1 cellular context compared by ENCODE assay signal in genomic region chr6:3871511-3871910, GRCh38.
TF ChIP-seq lines count a peak whose summit lies in the region.

No MANE protein-coding gene starts in this region.

TF ChIP-seq in HepG2, 621 proteins besides CTCF, POLR2A, EP300 and RAD21 (continued from another document and continues in another):
- 0 out of 2 replicates have a peak, but pooled peaks have one; percentile 25 for TF ChIP-seq HNF1A (IDR thresholded peaks at IDR 0.05; ENCODE audit: low read depth)
- no peak for TF ChIP-seq HNF1A (CRISPR knock-in tag; IDR thresholded peaks at IDR 0.05; ENCODE audit: borderline replicate concordance)
- TF ChIP-seq ZNF564 (CRISPR knock-in tag; IDR thresholded peaks at IDR 0.05) = no peak
- TF ChIP-seq REST (IDR thresholded peaks at IDR 0.05; ENCODE audit: borderline replicate concordance in 1 of 2, low read depth in 1 of 2, low read length in 2 of 2) = no peak
- TF ChIP-seq ZNF75D (CRISPR knock-in tag; IDR thresholded peaks at IDR 0.05; ENCODE audit: borderline replicate concordance) = no peak
- TF ChIP-seq CREB1 (IDR thresholded peaks at IDR 0.05) = no peak
- no peak for TF ChIP-seq CREB1 (CRISPR knock-in tag; IDR thresholded peaks at IDR 0.05)
- no peak for TF ChIP-seq FOSL1 (CRISPR knock-in tag; IDR thresholded peaks at IDR 0.05; ENCODE audit: borderline replicate concordance)
- no peak for TF ChIP-seq NCOA5 (CRISPR knock-in tag; IDR thresholded peaks at IDR 0.05)
- TF ChIP-seq IRF2 (CRISPR knock-in tag; IDR thresholded peaks at IDR 0.05) = peak; percentile 55
- TF ChIP-seq NCOA2 (CRISPR knock-in tag; IDR thresholded peaks at IDR 0.05) = peak; percentile 75
- no peak for TF ChIP-seq ZNF292 (CRISPR knock-in tag; IDR thresholded peaks at IDR 0.05; ENCODE audit: borderline replicate concordance, low read depth)
- peak; percentile 89 for TF ChIP-seq RXRB (CRISPR knock-in tag; IDR thresholded peaks at IDR 0.05; ENCODE audit: borderline replicate concordance)
- 0 out of 2 replicates have a peak, but pooled peaks have one; percentile 43 for TF ChIP-seq RERE (CRISPR knock-in tag; IDR thresholded peaks at IDR 0.05; ENCODE audit: low read depth)
- TF ChIP-seq TBL1XR1 (IDR thresholded peaks at IDR 0.05; ENCODE audit: borderline replicate concordance, low read length, partially characterized antibody) = no peak
- peak; percentile 87 for TF ChIP-seq SAP130 (CRISPR knock-in tag; IDR thresholded peaks at IDR 0.05; ENCODE audit: low read depth)
- TF ChIP-seq MXI1 (IDR thresholded peaks at IDR 0.05; ENCODE audit: borderline replicate concordance, low read depth, low read length) = peak; percentile 62; the same call in 1 of the 3 replicates
- TF ChIP-seq SMARCE1 (IDR thresholded peaks at IDR 0.05; ENCODE audit: borderline replicate concordance) = no peak
- TF ChIP-seq TFE3 (CRISPR knock-in tag; IDR thresholded peaks at IDR 0.05) = peak; percentile 57; the same call in 1 of the 2 replicates
- TF ChIP-seq GLMP (CRISPR knock-in tag; IDR thresholded peaks at IDR 0.05; ENCODE audit: borderline replicate concordance) = no peak
- peak; percentile 30; the same call in 1 of the 2 replicates for TF ChIP-seq MAX (IDR thresholded peaks at IDR 0.05)
- TF ChIP-seq ATF4 (CRISPR knock-in tag; IDR thresholded peaks at IDR 0.05) = peak in 1 of 2 experiments; percentile 78; a peak in 2 of 4 replicates
- no peak for TF ChIP-seq ETV6 (CRISPR knock-in tag; conservative IDR thresholded peaks at IDR 0.05)
- no peak for TF ChIP-seq BRF2 (CRISPR knock-in tag; IDR thresholded peaks at IDR 0.05)
- TF ChIP-seq ZBTB14 (CRISPR knock-in tag; IDR thresholded peaks at IDR 0.05) = no peak
- TF ChIP-seq ZNF329 (CRISPR knock-in tag; IDR thresholded peaks at IDR 0.05; ENCODE audit: low read depth) = no peak
- TF ChIP-seq NFYB (CRISPR knock-in tag; IDR thresholded peaks at IDR 0.05) = no peak
- 0 out of 2 replicates have a peak, but pooled peaks have one; percentile 47 for TF ChIP-seq ZBTB21 (CRISPR knock-in tag; IDR thresholded peaks at IDR 0.05)
- TF ChIP-seq ZNF800 (CRISPR knock-in tag; IDR thresholded peaks at IDR 0.05) = no peak
- TF ChIP-seq PBX2 (CRISPR knock-in tag; IDR thresholded peaks at IDR 0.05) = 0 out of 2 replicates have a peak, but pooled peaks have one; percentile 12
- no peak for TF ChIP-seq RNF2 (conservative IDR thresholded peaks at IDR 0.05; ENCODE audit: low read depth)
- TF ChIP-seq ZNF367 (CRISPR knock-in tag; IDR thresholded peaks at IDR 0.05; ENCODE audit: borderline replicate concordance) = no peak
